8 cellular contexts compared by ENCODE assay signal in genomic region chr1:12124693-12125421, GRCh38. TPM values are rescaled to one million over a fixed set of nuclear protein-coding genes. Genes with fewer than 3 reads are reported as not detected.
DNase-seq lines count a peak whose midpoint lies in the region; ATAC-seq and TF ChIP-seq lines count a peak whose summit lies in the region.

No MANE protein-coding gene starts in this region.

- no peak overlapping the region for H3K4me3 ChIP-seq in DND-41 (ENCODE audit: low read depth in 1 of 2, low read length in 2 of 2)
- no peak overlapping the region for H3K4me3 ChIP-seq in LNCaP clone FGC (ENCODE audit: low read depth, low read length)
- H3K4me3 ChIP-seq in adrenal gland = no peak overlapping the region
- no peak overlapping the region for H3K4me3 ChIP-seq in right atrium auricular region

- ATAC-seq in DND-41 (ENCODE audit: insufficient read depth, low read depth) (peak; percentile 67), sciatic nerve (peak; percentile 74), GM21786 (IDR thresholded peaks at IDR 0.05; ENCODE audit: unreplicated experiment) (no peak), GM21367 (IDR thresholded peaks at IDR 0.05; ENCODE audit: unreplicated experiment) (no peak)

- H3K4me1 ChIP-seq in DND-41 (ENCODE audit: insufficient read depth, low read length) (no peaks in the 10 kb centered on the region), adrenal gland (replicated peaks in 1 of 2) (peaks cover 6 to 13% of the 10 kb centered on the region in 2 donors), right atrium auricular region (peaks cover 0 to 22% of the 10 kb centered on the region in 2 donors)

- DNase-seq in DND-41 (peak; percentile 71), LNCaP clone FGC (ENCODE audit: low read depth) (peak; percentile 57), T-helper 1 cell (peak; percentile 44 to 76 (median 68)), adrenal gland (peak; percentile 69 to 91 (median 80)), right atrium auricular region (ENCODE audit: low spot score) (peak; percentile 89), sciatic nerve (ENCODE audit: low spot score) (peak; percentile 88)

- H3K27ac ChIP-seq in DND-41 (ENCODE audit: low read length) = no peak overlapping the region
- peak overlapping the region in 1 of 5 donors; percentile 21 for H3K27ac ChIP-seq in adrenal gland
- H3K27ac ChIP-seq in right atrium auricular region = peak overlapping the region; percentile 25 to 54

- no peaks in the 10 kb centered on the region for H3K9me3 ChIP-seq in DND-41 (ENCODE audit: insufficient read depth, low read length, severe bottlenecking)
- H3K9me3 ChIP-seq in adrenal gland (replicated peaks in 1 of 3) = no peaks in the 10 kb centered on the region
- H3K9me3 ChIP-seq in right atrium auricular region = no peaks in the 10 kb centered on the region

- intact Hi-C loops in adrenal gland (cut with DNase I) (loop anchor here (2.0 kb wide), 1 partner anchor 84 kb away; no protein-coding TSS in a partner anchor), sciatic nerve (cut with DNase I) (loop anchor here (5.0 kb wide), 1 partner anchor 152 kb away; no protein-coding TSS in a partner anchor)

- H3K27me3 ChIP-seq in DND-41 (ENCODE audit: insufficient read depth, low read length, poor library complexity) (peaks cover 3% of the 10 kb centered on the region), adrenal gland (no peaks in the 10 kb centered on the region), right atrium auricular region (no peaks in the 10 kb centered on the region)

- no peaks in the 10 kb centered on the region for H3K79me2 ChIP-seq in DND-41 (ENCODE audit: insufficient read depth, low read length)

- TF ChIP-seq POLR2A in adrenal gland (IDR thresholded peaks at IDR 0.05) = no peak

- no peak overlapping the region for H3K4me2 ChIP-seq in DND-41 (ENCODE audit: insufficient read depth, low read length)

- 0 out of 2 replicates have a peak, but pooled peaks cover 2% of the 10 kb centered on the region for H4K20me1 ChIP-seq in DND-41 (ENCODE audit: insufficient read depth, low read length)

- 31 to 41% (median 38%) methylated on average over 18 to 19 of the region's 19 CpGs for WGBS in adrenal gland, 4 donors

- TF ChIP-seq CTCF in DND-41 (IDR thresholded peaks at IDR 0.05; ENCODE audit: borderline replicate concordance, extremely low read depth, low read length, poor library complexity, severe bottlenecking) (peak; percentile 94), LNCaP clone FGC (IDR thresholded peaks at IDR 0.05; ENCODE audit: control insufficient read depth, extremely low read depth, insufficient read depth) (peak; percentile 90), adrenal gland (IDR thresholded peaks at IDR 0.05) (peak; percentile 95 to 99 (median 98)), right atrium auricular region (IDR thresholded peaks at IDR 0.05) (peak; percentile 88 to 99)

- no peak overlapping the region for H3K9ac ChIP-seq in DND-41 (ENCODE audit: low read depth, low read length)

- H3K36me3 ChIP-seq in DND-41 (ENCODE audit: insufficient read depth, low read length) (no peaks in the 10 kb centered on the region), adrenal gland (replicated peaks in 1 of 2) (no peaks in the 10 kb centered on the region), right atrium auricular region (no peaks in the 10 kb centered on the region)

- H2AFZ ChIP-seq in DND-41 (ENCODE audit: low read depth, low read length) = no peak overlapping the region

RNA-seq across cellular contexts. Expression of gene TNFRSF1B, which starts 41.9 kb away (rescaled TPM):
- 10 to 100 TPM; 14.6 to 58.3 (median 36.8) TPM for total RNA-seq in adrenal gland
- 10 to 100 TPM in 2 of 3 donors, 1 to 10 TPM in 1; 7.7 to 11.7 (median 10.7) TPM for polyA plus RNA-seq in adrenal gland
- 10 to 100 TPM; 17.0 to 25.6 TPM for total RNA-seq in right atrium auricular region
- 90.9 TPM for total RNA-seq in sciatic nerve

Comparison
In these comparisons a context has a peak if more than half of its experiments do, and no peak if none do; other contexts are left out.
1. ATAC-seq: peak in DND-41 (single experiment) and sciatic nerve (single experiment); none in GM21786 (single experiment) and GM21367 (single experiment).
2. Peak in every context shown above with its lines, with median percentiles within 50 percentile points of each other: DNase-seq and CTCF ChIP-seq.